9 cellular contexts compared by ENCODE assay signal in genomic region chr6:683742-684440, GRCh38. TPM values are rescaled to one million over a fixed set of nuclear protein-coding genes. Genes with fewer than 3 reads are reported as not detected.
A peak's percentile ranks its signal among the peaks of the same experiment; 100 is the strongest.
DNase-seq lines count a peak whose midpoint lies in the region; ATAC-seq and TF ChIP-seq lines count a peak whose summit lies in the region.
"Had no signal": no experiment of that assay in that cellular context is flagged by ENCODE, and none has a peak within 500 bp of the region (broad histone marks: within the 10 kb centered on the region; RNA-seq: fewer than 3 reads in every experiment).

No MANE protein-coding gene starts in this region.

- DNase-seq in Daoy (ENCODE audit: low read depth), result peak; percentile 81
- DNase-seq in M059J (ENCODE audit: low read depth), result peak; percentile 90
- DNase-seq in activated naive CD8-positive, alpha-beta T cell treated with anti-CD3 and anti-CD28 coated beads for 36 hours, result peak; percentile 28
- DNase-seq in iPS-NIHi7 (ENCODE audit: extremely low spot score), result peak; percentile 87
- no peak for DNase-seq in tibial artery
- DNase-seq in HT-29 (ENCODE audit: low spot score), result no peak
- DNase-seq in stimulated activated naive CD4-positive, alpha-beta T cell (lab: John Stamatoyannopoulos, UW), result no peak
- DNase-seq: right lobe of liver had no signal

- H3K9me3 Mint-ChIP-seq in activated naive CD8-positive, alpha-beta T cell treated with anti-CD3 and anti-CD28 coated beads for 36 hours, result no peaks in the 10 kb centered on the region

- H3K36me3 ChIP-seq in tibial artery, result no peaks in the 10 kb centered on the region
- H3K36me3 ChIP-seq: right lobe of liver had no signal

- H3K27ac Mint-ChIP-seq in activated naive CD8-positive, alpha-beta T cell treated with anti-CD3 and anti-CD28 coated beads for 36 hours, result peak overlapping the region; percentile 40

- H3K9me3 ChIP-seq in tibial artery, result no peaks in the 10 kb centered on the region
- H3K9me3 ChIP-seq: right lobe of liver had no signal

- peaks cover 46% of the 10 kb centered on the region for H3K4me1 Mint-ChIP-seq in activated naive CD8-positive, alpha-beta T cell treated with anti-CD3 and anti-CD28 coated beads for 36 hours

- H3K4me1 ChIP-seq in tibial artery, result peaks cover 0 to 21% (median 7%) of the 10 kb centered on the region in 4 donors
- H3K4me1 ChIP-seq: right lobe of liver had no signal

- no peak overlapping the region for H3K27ac ChIP-seq in tibial artery
- H3K27ac ChIP-seq: right lobe of liver had no signal

- H3K27me3 Mint-ChIP-seq in activated naive CD8-positive, alpha-beta T cell treated with anti-CD3 and anti-CD28 coated beads for 36 hours, result no peaks in the 10 kb centered on the region

- peak overlapping the region; percentile 46 for H3K4me3 Mint-ChIP-seq in activated naive CD8-positive, alpha-beta T cell treated with anti-CD3 and anti-CD28 coated beads for 36 hours

- no peak for TF ChIP-seq CTCF in tibial artery (IDR thresholded peaks at IDR 0.05)

- intact Hi-C loops in tibial artery (cut with DNase I; ENCODE audit: low total_unique reads), result no loop called here

- peak overlapping the region; percentile 6 to 21 for H3K4me3 ChIP-seq in tibial artery
- H3K4me3 ChIP-seq: right lobe of liver had no signal

- peaks cover 11% of the 10 kb centered on the region for H3K36me3 Mint-ChIP-seq in activated naive CD8-positive, alpha-beta T cell treated with anti-CD3 and anti-CD28 coated beads for 36 hours

- no peaks in the 10 kb centered on the region for H3K27me3 ChIP-seq in tibial artery
- H3K27me3 ChIP-seq: right lobe of liver had no signal

- ATAC-seq in GM21576 (IDR thresholded peaks at IDR 0.05; ENCODE audit: unreplicated experiment), result no peak

RNA-seq across cellular contexts. Expression of gene EXOC2, which starts 9.0 kb away (rescaled TPM):
- total RNA-seq in Daoy (2014; rRNA removed; shearing (Covaris generic)), result 38.2 and 46.2 TPM in 2 replicates
- 40.4 and 62.2 TPM in 2 replicates for total RNA-seq in M059J (2014; rRNA removed; shearing (Covaris generic))
- total RNA-seq in activated naive CD8-positive, alpha-beta T cell treated with anti-CD3 and anti-CD28 coated beads for 36 hours, result 10 to 100 TPM; 28.4 to 30.0 TPM
- total RNA-seq in HT-29 (2014; rRNA removed; shearing (Covaris generic)), result 10.1 and 11.6 TPM in 2 replicates

RNA-seq across cellular contexts. Expression of gene HUS1B, which starts 27.0 kb away (rescaled TPM):
- 2.9 and 6.8 TPM in 2 replicates for total RNA-seq in Daoy (2014; rRNA removed; shearing (Covaris generic))
- total RNA-seq in M059J (2014; rRNA removed; shearing (Covaris generic)), result 0.15 and 0.54 TPM in 2 replicates
- 1 to 10 TPM in 1 of 2 experiments, under 1 TPM in 1; 0.84 to 1.0 TPM for total RNA-seq in activated naive CD8-positive, alpha-beta T cell treated with anti-CD3 and anti-CD28 coated beads for 36 hours
- 1.1 TPM in 1 of 2 replicates, not detected in the other for total RNA-seq in HT-29 (2014; rRNA removed; shearing (Covaris generic))

Comparison
In these comparisons a context has a peak if more than half of its experiments do, and no peak if none do; other contexts are left out.
1. DNase-seq: peak in Daoy (single experiment), M059J (single experiment), activated naive CD8-positive, alpha-beta T cell treated with anti-CD3 and anti-CD28 coated beads for 36 hours (single experiment) and iPS-NIHi7 (single experiment); none in tibial artery (0 of 2), HT-29 (single experiment) and stimulated activated naive CD4-positive, alpha-beta T cell (0 of 6).